ENCODE assay signal across 8 cellular contexts in genomic region chr5:8050616-8051015, GRCh38.
"Had no signal": no experiment of that assay in that cellular context is flagged by ENCODE, and none has a peak within 500 bp of the region (broad histone marks: within the 10 kb centered on the region; RNA-seq: fewer than 3 reads in every experiment).

No MANE protein-coding gene starts in this region.

- FAIRE-seq: G401.6, GM12878, GM12891, GM12892, GM18507, GM19239 had no signal

- ATAC-seq: GM12878 had no signal

- H3K4me3 ChIP-seq: GM12878 had no signal

- DNase-seq: GDM1, GF-D8 had no signal
